Comparison of ENCODE assay signal across 1 cellular context in genomic region chr20:63741676-63742380, GRCh38.
A peak's percentile ranks its signal among the peaks of the same experiment; 100 is the strongest.
TF ChIP-seq lines count a peak whose summit lies in the region.

No MANE protein-coding gene starts in this region.

TF ChIP-seq in K562, 482 proteins besides CTCF, POLR2A, EP300 and RAD21:
- TF ChIP-seq ZZZ3 (IDR thresholded peaks at IDR 0.05) (no peak), ZBTB33 (CRISPR knock-in tag; IDR thresholded peaks at IDR 0.05) (peak; percentile 28; the same call in 1 of the 2 replicates), NR2C1 (IDR thresholded peaks at IDR 0.05) (no peak), NR2C1 (tag; IDR thresholded peaks at IDR 0.05) (no peak)
TF ChIP-seq in K562: peak in this region for 1.
